ENCODE assay signal across 19 cellular contexts in the genomic region with DNA sequence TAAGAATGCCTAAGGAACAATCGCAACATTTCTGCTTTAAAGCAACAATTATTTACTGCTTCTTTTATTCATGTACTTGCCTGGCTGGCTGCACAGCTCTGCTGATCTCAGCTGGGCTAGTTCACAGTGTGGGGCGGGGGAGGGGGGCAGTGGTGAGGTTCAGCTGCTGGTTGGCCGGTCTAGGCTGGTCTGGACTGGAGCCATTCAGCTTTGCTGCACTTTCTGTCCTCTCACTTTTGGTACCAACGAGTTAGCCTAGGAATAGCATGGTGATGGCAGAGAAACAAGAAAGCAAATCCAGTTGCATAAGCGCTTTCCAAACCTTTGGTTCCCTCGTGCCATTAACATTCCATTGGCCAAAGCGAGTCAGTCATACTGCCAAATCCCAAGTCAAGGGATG. TPM values are rescaled to one million over a fixed set of nuclear protein-coding genes. Genes with fewer than 3 reads are reported as not detected.
DNase-seq lines count a peak whose midpoint lies in the region; ATAC-seq and TF ChIP-seq lines count a peak whose summit lies in the region.
"Had no signal": no experiment of that assay in that cellular context is flagged by ENCODE, and none has a peak within 500 bp of the region (broad histone marks: within the 10 kb centered on the region; RNA-seq: fewer than 3 reads in every experiment).

No MANE protein-coding gene starts in this region.

- H3K36me3 ChIP-seq in left ventricle myocardium inferior = peaks cover 53% of the 10 kb centered on the region
- no peaks in the 10 kb centered on the region for H3K36me3 ChIP-seq in parathyroid adenoma (ENCODE audit: control insufficient read depth, insufficient read depth, low read length)

- intact Hi-C loops in Right ventricle myocardium inferior (cut with DNase I) (no loop called here), cardiac septum (cut with DNase I) (no loop called here), left ventricle myocardium inferior (cut with micrococcal nuclease) (no loop called here)

- TF ChIP-seq CTCF in left ventricle myocardium inferior (IDR thresholded peaks at IDR 0.05; ENCODE audit: borderline replicate concordance) (no peak), parathyroid adenoma (IDR thresholded peaks at IDR 0.05) (no peak)

- H3K9ac ChIP-seq in parathyroid adenoma = no peak overlapping the region

- peak; percentile 65 for ATAC-seq in Right ventricle myocardium inferior
- no peak for ATAC-seq in GM18858 (IDR thresholded peaks at IDR 0.05; ENCODE audit: unreplicated experiment)

- H3K79me2 ChIP-seq in parathyroid adenoma = no peaks in the 10 kb centered on the region

- H3K4me1 ChIP-seq in left ventricle myocardium inferior (peaks cover 13% of the 10 kb centered on the region), parathyroid adenoma (no peaks in the 10 kb centered on the region)
- H3K4me1 ChIP-seq: BE2C had no signal

- no peaks in the 10 kb centered on the region for H3K9me3 ChIP-seq in left ventricle myocardium inferior (replicated peaks)
- H3K9me3 ChIP-seq in parathyroid adenoma (ENCODE audit: control insufficient read depth, low read length) = no peaks in the 10 kb centered on the region
- H3K9me3 ChIP-seq: BE2C had no signal

- H3K27ac ChIP-seq in left ventricle myocardium inferior (replicated peaks) = peak overlapping the region; percentile 65
- no peak overlapping the region for H3K27ac ChIP-seq in parathyroid adenoma
- H3K27ac ChIP-seq: 22Rv1, HL-60, SK-N-MC had no signal

- H3K27me3 ChIP-seq in left ventricle myocardium inferior (ENCODE audit: low read depth) (no peaks in the 10 kb centered on the region), parathyroid adenoma (ENCODE audit: control insufficient read depth, insufficient read depth, low read length) (no peaks in the 10 kb centered on the region)
- H3K27me3 ChIP-seq: BE2C had no signal

- no peak overlapping the region for H3K4me3 ChIP-seq in left ventricle myocardium inferior
- no peak overlapping the region for H3K4me3 ChIP-seq in parathyroid adenoma (ENCODE audit: low read depth, low read length)
- H3K4me3 ChIP-seq: SK-N-MC had no signal

- H2AFZ ChIP-seq in parathyroid adenoma = no peak overlapping the region

- peak overlapping the region; percentile 48 for H3K4me2 ChIP-seq in parathyroid adenoma (ENCODE audit: low read length)

- DNase-seq in Right ventricle myocardium inferior (ENCODE audit: missing footprints) = no peak
- no peak for DNase-seq in cardiac septum (ENCODE audit: low spot score)
- DNase-seq in left ventricle myocardium inferior = peak; percentile 45
- DNase-seq in pons (ENCODE audit: low spot score) = no peak
- no peak for DNase-seq in NCI-H2107 (lab: John Stamatoyannopoulos, UW)
- DNase-seq in NCI-H1092 (lab: John Stamatoyannopoulos, UW) = no peak
- DNase-seq: BE2C; CD4-positive, alpha-beta memory T cell; DMS79; MV-4-11; NCI-H1436 treated with DMSO at 0.1 percent for 48 hours; NCI-H2029 treated with DMSO at 0.1 percent for 48 hours; NCI-H748 treated with DMSO at 0.1 percent for 48 hours had no signal

RNA-seq across cellular contexts. Expression of gene MIF, which starts 16.0 kb away (rescaled TPM):
- total RNA-seq in Right ventricle myocardium inferior = 272 TPM
- 317 TPM for total RNA-seq in cardiac septum
- 242 TPM for total RNA-seq in left ventricle myocardium inferior
- total RNA-seq: G401 had no signal

RNA-seq across cellular contexts. Expression of gene SLC2A11, which starts 20.5 kb away (rescaled TPM):
- total RNA-seq in Right ventricle myocardium inferior (20.3 TPM), cardiac septum (19.7 TPM), left ventricle myocardium inferior (22.0 TPM)
- total RNA-seq: G401 had no signal

RNA-seq across cellular contexts. Expression of gene DERL3, which starts 39.4 kb away (rescaled TPM):
- total RNA-seq in Right ventricle myocardium inferior (3.1 TPM), cardiac septum (2.2 TPM), left ventricle myocardium inferior (2.0 TPM)
- total RNA-seq: G401 had no signal
